Comparison of ENCODE assay signal across 8 cellular contexts in the genomic region with DNA sequence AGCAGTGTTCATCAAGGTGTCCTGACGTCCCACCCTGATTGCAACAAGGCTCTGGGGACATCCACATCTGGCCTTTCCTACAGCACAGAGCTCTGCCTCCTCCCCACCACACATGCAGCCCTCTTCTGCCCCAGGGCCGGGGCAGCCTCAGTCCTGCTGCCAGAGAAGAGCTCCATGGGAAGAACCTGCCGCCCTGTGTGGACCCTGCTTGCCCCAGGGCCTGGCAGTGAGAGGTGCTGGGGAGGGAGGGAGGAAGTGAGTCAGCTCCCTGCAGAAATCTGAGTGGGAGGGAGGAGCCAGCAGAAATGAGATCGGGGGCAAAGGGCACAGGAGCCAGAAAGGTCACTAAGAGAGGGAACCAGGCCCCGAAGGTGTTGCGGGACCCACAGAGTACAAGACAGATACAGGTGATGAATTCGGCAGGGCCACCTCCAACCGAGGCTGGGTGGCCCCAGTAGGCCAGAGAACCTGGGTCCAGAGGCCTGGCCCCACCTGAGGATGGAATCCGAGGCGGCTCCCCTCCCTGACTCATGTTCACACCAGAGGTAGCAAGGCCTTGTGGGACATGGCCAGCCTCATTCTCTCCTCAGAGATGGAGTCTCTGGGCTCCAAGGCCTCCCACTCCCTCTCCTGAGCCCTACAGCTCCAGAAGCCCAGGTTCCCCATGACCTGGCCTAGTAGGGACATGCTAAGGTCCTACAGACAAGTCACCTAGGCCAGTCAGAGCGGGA. TPM values are rescaled to one million over a fixed set of nuclear protein-coding genes. Genes with fewer than 3 reads are reported as not detected.
DNase-seq lines count a peak whose midpoint lies in the region; ATAC-seq lines count a peak whose summit lies in the region.

No MANE protein-coding gene starts in this region.

- H3K4me1 ChIP-seq in SJCRH30 = peaks cover 81% of the 10 kb centered on the region

- DNase-seq in ELF-1 (ENCODE audit: low read depth, low spot score) (peak; percentile 84), SJCRH30 (peak; percentile 69 to 71), kidney glomerular epithelial cell (lab: John Stamatoyannopoulos, UW) (peak; percentile 42), DMS114 treated with DMSO at 0.1 percent for 48 hours (lab: John Stamatoyannopoulos, UW; ENCODE audit: unreplicated experiment) (no peak), NCI-H2107 treated with DMSO at 0.1 percent for 48 hours (lab: John Stamatoyannopoulos, UW; ENCODE audit: unreplicated experiment) (no peak)
- DNase-seq in activated naive CD8-positive, alpha-beta T cell treated with anti-CD3 and anti-CD28 coated beads, Interleukin-2, amount 50 U/mL, for 16 hours (ENCODE audit: low read depth, low spot score) = peak; percentile 15
- peak; percentile 46 to 49 for DNase-seq in stimulated activated CD8-positive, alpha-beta memory T cell treated with anti-CD3 and anti-CD28 coated beads, Interleukin-2, amount 100 ng/mL, for 48 hours (ENCODE audit: low read depth in 2 of 2)

- H3K4me3 ChIP-seq in SJCRH30 = no peak overlapping the region

- no peaks in the 10 kb centered on the region for H3K9me3 ChIP-seq in SJCRH30 (replicated peaks)

- no peaks in the 10 kb centered on the region for H3K36me3 ChIP-seq in SJCRH30

- ATAC-seq in GM21786 (IDR thresholded peaks at IDR 0.05; ENCODE audit: unreplicated experiment) = no peak

- no peaks in the 10 kb centered on the region for H3K27me3 ChIP-seq in SJCRH30

- H3K27ac ChIP-seq in SJCRH30 = peak overlapping the region; percentile 13; the same call in 1 of the 2 replicates

RNA-seq across cellular contexts. Expression of gene MYO18A, which starts 24.8 kb away (rescaled TPM):
- total RNA-seq in SJCRH30 (2014; rRNA removed; shearing (Covaris generic)) = 86.9 and 91.9 TPM in 2 replicates

Comparison
In these comparisons a context has a peak if more than half of its experiments do, and no peak if none do; other contexts are left out.
1. DNase-seq: peak in ELF-1 (single experiment), SJCRH30 (2 of 2), activated naive CD8-positive, alpha-beta T cell treated with anti-CD3 and anti-CD28 coated beads, Interleukin-2, amount 50 U/mL, for 16 hours (single experiment), kidney glomerular epithelial cell (single experiment) and stimulated activated CD8-positive, alpha-beta memory T cell treated with anti-CD3 and anti-CD28 coated beads, Interleukin-2, amount 100 ng/mL, for 48 hours (2 of 2); none in DMS114 treated with DMSO at 0.1 percent for 48 hours (single experiment) and NCI-H2107 treated with DMSO at 0.1 percent for 48 hours (single experiment).